ENCODE assay signal across 8 cellular contexts in genomic region chr7:1158203-1159126, GRCh38. TPM values are rescaled to one million over a fixed set of nuclear protein-coding genes. Genes with fewer than 3 reads are reported as not detected.
DNase-seq lines count a peak whose midpoint lies in the region; ATAC-seq and TF ChIP-seq lines count a peak whose summit lies in the region.

No MANE protein-coding gene starts in this region.

- ATAC-seq in RWPE2 (ENCODE audit: low read depth) = no peak

- no peak for TF ChIP-seq CTCF in GM12875 (IDR thresholded peaks at IDR 0.05; ENCODE audit: borderline replicate concordance, insufficient read depth, low read depth, low read length)
- no peak for TF ChIP-seq CTCF in RWPE2 (IDR thresholded peaks at IDR 0.05; ENCODE audit: poor library complexity, severe bottlenecking)
- no peak for TF ChIP-seq CTCF in fibroblast of pulmonary artery (IDR thresholded peaks at IDR 0.05; ENCODE audit: low read length, missing control alignments)
- no peak for TF ChIP-seq CTCF in sigmoid colon (IDR thresholded peaks at IDR 0.05)

- 51 to 73% methylated on average over 25 of the region's 25 CpGs for WGBS in sigmoid colon, 2 donors

- H3K27me3 ChIP-seq in RWPE2 (ENCODE audit: insufficient read depth, poor library complexity, severe bottlenecking) (no peaks in the 10 kb centered on the region), sigmoid colon (no peaks in the 10 kb centered on the region)

- H3K36me3 ChIP-seq in RWPE2 (ENCODE audit: low read depth) (peaks cover 44% of the 10 kb centered on the region), sigmoid colon (peaks cover 0 to 51% (median 25%) of the 10 kb centered on the region in 4 donors)

- H3K4me3 ChIP-seq in GM12875 (ENCODE audit: low read depth, low read length) = peak overlapping the region; percentile 68
- peak overlapping the region; percentile 43 for H3K4me3 ChIP-seq in RWPE2 (ENCODE audit: severe bottlenecking)
- H3K4me3 ChIP-seq in fibroblast of pulmonary artery (replicated peaks; ENCODE audit: low read depth, low read length) = peak overlapping the region; percentile 98
- peak overlapping the region; percentile 78 to 100 (median 94) for H3K4me3 ChIP-seq in sigmoid colon

- intact Hi-C loops in sigmoid colon (cut with DNase I) = no loop called here

- TF ChIP-seq POLR2A in sigmoid colon (IDR thresholded peaks at IDR 0.05) = no peak

- H3K4me1 ChIP-seq in RWPE2 (ENCODE audit: insufficient read depth, poor library complexity, severe bottlenecking) = peaks cover 5% of the 10 kb centered on the region
- H3K4me1 ChIP-seq in sigmoid colon = peaks cover 0 to 28% (median 23%) of the 10 kb centered on the region in 4 donors

- H3K9me3 ChIP-seq in RWPE2 (ENCODE audit: severe bottlenecking) = no peaks in the 10 kb centered on the region
- no peaks in the 10 kb centered on the region for H3K9me3 ChIP-seq in sigmoid colon

- no peak overlapping the region for H3K27ac ChIP-seq in RWPE2 (ENCODE audit: poor library complexity, severe bottlenecking)
- peak overlapping the region in 3 of 4 donors; percentile 50 to 96 (median 87) for H3K27ac ChIP-seq in sigmoid colon

- no peak for TF ChIP-seq EP300 in sigmoid colon (IDR thresholded peaks at IDR 0.05)

- DNase-seq in RWPE2 (ENCODE audit: low spot score) (no peak), fibroblast of pulmonary artery (ENCODE audit: low read depth) (no peak), sigmoid colon (no peak), ureter (ENCODE audit: low spot score) (no peak), NK-92 (lab: John Stamatoyannopoulos, UW; ENCODE audit: unreplicated experiment) (no peak), NCI-H510A (lab: John Stamatoyannopoulos, UW) (no peak), GM19240 (ENCODE audit: insufficient read length, low spot score) (no peak)

RNA-seq across cellular contexts. Expression of gene ZFAND2A, which starts 1.5 kb away (rescaled TPM):
- total RNA-seq in sigmoid colon (10 to 100 TPM; 21.6 to 28.2 (median 25.0) TPM), ureter (16.6 TPM)
- polyA plus RNA-seq in sigmoid colon = 100 to 1,000 TPM in 1 of 3 donors, 10 to 100 TPM in 2; 35.5 to 231 (median 99.7) TPM

Comparison
In these comparisons a context has a peak if more than half of its experiments do, and no peak if none do; other contexts are left out.
1. H3K4me3 ChIP-seq: peak in every context shown above with its lines; median percentile 98 in fibroblast of pulmonary artery; 94 in sigmoid colon; 68 in GM12875; 43 in RWPE2.